ENCODE assay signal across 12 cellular contexts in genomic region chr22:42895087-42895486, GRCh38. TPM values are rescaled to one million over a fixed set of nuclear protein-coding genes. Genes with fewer than 3 reads are reported as not detected.
DNase-seq lines count a peak whose midpoint lies in the region; ATAC-seq and TF ChIP-seq lines count a peak whose summit lies in the region.
"Had no signal": no experiment of that assay in that cellular context is flagged by ENCODE, and none has a peak within 500 bp of the region (broad histone marks: within the 10 kb centered on the region; RNA-seq: fewer than 3 reads in every experiment).

No MANE protein-coding gene starts in this region.

- no peak overlapping the region for H2BK120ac ChIP-seq in trophoblast cell (ENCODE audit: insufficient read depth, low read length, poor library complexity)

- DNase-seq in activated CD4-positive, CD25-positive, alpha-beta regulatory T cell treated with anti-CD3 and anti-CD28 coated beads, Interleukin-2, amount 50 U/mL, for 72 hours = no peak
- DNase-seq in KBM-7 = peak; percentile 92
- no peak for DNase-seq in adrenal gland
- no peak for DNase-seq in trophoblast cell
- no peak for DNase-seq in cerebellar nuclear complex (lab: John Stamatoyannopoulos, UW)
- DNase-seq: MG63, small intestine, SW 1271 had no signal

- H3K4ac ChIP-seq in trophoblast cell (ENCODE audit: low read depth, low read length) = no peak overlapping the region

- H3K4me2 ChIP-seq in trophoblast cell (ENCODE audit: low read length) = no peak overlapping the region
- H3K4me2 ChIP-seq: A549 had no signal

- no peak overlapping the region for H2AFZ ChIP-seq in trophoblast cell (ENCODE audit: insufficient read depth, low read length, poor library complexity)

- H3K79me1 ChIP-seq in trophoblast cell (ENCODE audit: low read length) = no peaks in the 10 kb centered on the region

- peaks cover 2% of the 10 kb centered on the region for H3K79me2 ChIP-seq in trophoblast cell (ENCODE audit: control insufficient read depth, insufficient read depth, low read length, poor library complexity)

- H3K9me3 ChIP-seq in adrenal gland (replicated peaks in 1 of 3) (no peaks in the 10 kb centered on the region), trophoblast cell (ENCODE audit: insufficient read depth, low read depth, low read length) (no peaks in the 10 kb centered on the region)
- H3K9me3 ChIP-seq: A549, MG63 had no signal

- intact Hi-C loops in adrenal gland (cut with DNase I) = no loop called here

- H3K23ac ChIP-seq in trophoblast cell (ENCODE audit: low read length) = no peak overlapping the region

- H4K91ac ChIP-seq in trophoblast cell (ENCODE audit: low read depth, low read length) = no peak overlapping the region

- H2AK5ac ChIP-seq in trophoblast cell (ENCODE audit: low read length) = no peak overlapping the region

- peaks cover 11 to 28% of the 10 kb centered on the region in 2 donors for H3K4me1 ChIP-seq in adrenal gland (replicated peaks in 1 of 2)
- H3K4me1 ChIP-seq in trophoblast cell (ENCODE audit: control insufficient read depth in 1 of 2, insufficient read depth in 2 of 2, low read length in 2 of 2) = no peaks in the 10 kb centered on the region
- H3K4me1 ChIP-seq: A549 had no signal

- in situ Hi-C loops in KBM-7 (cut with MboI; ENCODE audit: low pct_unique_long_range_greater_than_20kb, low sequenced_read_pairs) = no loop called here

- no peak overlapping the region for H4K8ac ChIP-seq in trophoblast cell (ENCODE audit: low read depth, low read length)

- no peak overlapping the region for H3K9ac ChIP-seq in trophoblast cell (ENCODE audit: low read length)

- H3K27ac ChIP-seq in adrenal gland (peak overlapping the region in 4 of 5 donors; percentile 14 to 83 (median 47)), trophoblast cell (ENCODE audit: low read depth, low read length) (no peak overlapping the region)
- H3K27ac ChIP-seq: A549 had no signal

- H3K14ac ChIP-seq in trophoblast cell (ENCODE audit: low read length) = no peak overlapping the region

- H3K36me3 ChIP-seq in adrenal gland (replicated peaks in 1 of 2) (peaks cover 0 to 8% of the 10 kb centered on the region in 2 donors), trophoblast cell (ENCODE audit: control insufficient read depth in 1 of 2, insufficient read depth in 2 of 2, low read length in 2 of 2) (peaks cover 24 to 41% of the 10 kb centered on the region in 2 experiments)

- 14 to 40% (median 33%) methylated on average over 4 to 7 of the region's 7 CpGs for WGBS in adrenal gland, 4 donors
- WGBS in trophoblast cell (ENCODE audit: extremely low coverage, insufficient coverage, insufficient read length) = no CpG with 5 or more reads among the region's 7 CpGs

- no peak for TF ChIP-seq CTCF in adrenal gland (IDR thresholded peaks at IDR 0.05)

- peak overlapping the region; percentile 11 for H3K18ac ChIP-seq in trophoblast cell (ENCODE audit: low read length)

- H3K4me3 ChIP-seq in adrenal gland (no peak overlapping the region), trophoblast cell (ENCODE audit: low read depth, low read length) (no peak overlapping the region)
- H3K4me3 ChIP-seq: A549, MG63 had no signal

- TF ChIP-seq POLR2A in adrenal gland (IDR thresholded peaks at IDR 0.05) = no peak

- no peak overlapping the region for H4K12ac ChIP-seq in trophoblast cell (ENCODE audit: low read depth, low read length)

- H3K27me3 ChIP-seq in adrenal gland (no peaks in the 10 kb centered on the region), trophoblast cell (ENCODE audit: insufficient read depth, low read length) (no peaks in the 10 kb centered on the region)
- H3K27me3 ChIP-seq: MG63 had no signal

- ATAC-seq in activated CD4-positive, CD25-positive, alpha-beta regulatory T cell treated with anti-CD3 and anti-CD28 coated beads, Interleukin-2, amount 50 U/mL, for 24 hours = peak; percentile 58 to 63
- ATAC-seq in HG03457 (IDR thresholded peaks at IDR 0.05; ENCODE audit: unreplicated experiment) = no peak
- no peak for ATAC-seq in HG03139 (IDR thresholded peaks at IDR 0.05; ENCODE audit: unreplicated experiment)
- ATAC-seq: A549 had no signal

- H2BK5ac ChIP-seq in trophoblast cell (ENCODE audit: low read depth, low read length, poor library complexity) = no peak overlapping the region

- H2BK12ac ChIP-seq in trophoblast cell (ENCODE audit: low read length) = no peak overlapping the region

RNA-seq across cellular contexts. Expression of gene ARFGAP3, which starts 38.0 kb away (rescaled TPM):
- 100 to 1,000 TPM in 7 of 8 donors, 10 to 100 TPM in 1; 98.9 to 183 (median 118) TPM for total RNA-seq in adrenal gland
- 100 to 1,000 TPM in 1 of 3 donors, 10 to 100 TPM in 2; 48.7 to 268 (median 71.7) TPM for polyA plus RNA-seq in adrenal gland
- polyA plus RNA-seq in trophoblast cell (2013) = 35.4 and 35.7 TPM in 2 replicates

Comparison
In these comparisons a context has a peak if more than half of its experiments do, and no peak if none do; other contexts are left out.
1. ATAC-seq: peak in activated CD4-positive, CD25-positive, alpha-beta regulatory T cell treated with anti-CD3 and anti-CD28 coated beads, Interleukin-2, amount 50 U/mL, for 24 hours (2 of 2); none in HG03457 (single experiment) and HG03139 (single experiment).